In the genomic region with DNA sequence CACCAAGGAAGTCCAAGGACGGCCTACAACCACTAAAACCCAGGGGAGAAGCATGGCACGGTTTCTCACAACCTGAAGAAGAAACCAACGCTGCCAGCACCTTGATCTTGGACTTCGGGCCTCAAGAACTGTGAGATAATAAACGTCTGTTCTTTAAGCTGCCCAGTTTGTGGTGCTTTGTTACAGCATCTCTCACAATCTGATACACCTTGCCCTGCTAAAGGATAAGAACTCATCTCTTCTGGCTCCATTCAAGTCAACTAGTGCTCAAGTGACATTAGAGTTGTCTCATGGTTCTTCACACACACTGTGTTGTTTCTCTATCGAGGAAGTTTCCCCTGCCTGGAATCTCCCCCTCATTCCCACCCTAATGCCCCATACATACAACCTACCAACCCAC, we compare ENCODE assay signal across 1 cellular context.
TF ChIP-seq lines count a peak whose summit lies in the region.

No MANE protein-coding gene starts in this region.

TF ChIP-seq in IMR-90, 13 proteins besides CTCF, POLR2A, EP300 and RAD21 (continued from another document):
- TF ChIP-seq RCOR1 (IDR thresholded peaks at IDR 0.05; ENCODE audit: insufficient replicate concordance, low read length): no peak
- TF ChIP-seq, protein P1, sequence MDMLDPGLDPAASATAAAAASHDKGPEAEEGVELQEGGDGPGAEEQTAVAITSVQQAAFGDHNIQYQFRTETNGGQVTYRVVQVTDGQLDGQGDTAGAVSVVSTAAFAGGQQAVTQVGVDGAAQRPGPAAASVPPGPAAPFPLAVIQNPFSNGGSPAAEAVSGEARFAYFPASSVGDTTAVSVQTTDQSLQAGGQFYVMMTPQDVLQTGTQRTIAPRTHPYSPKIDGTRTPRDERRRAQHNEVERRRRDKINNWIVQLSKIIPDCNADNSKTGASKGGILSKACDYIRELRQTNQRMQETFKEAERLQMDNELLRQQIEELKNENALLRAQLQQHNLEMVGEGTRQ (IDR thresholded peaks at IDR 0.05; ENCODE audit: low read depth, low read length): no peak
- TF ChIP-seq CEBPB (IDR thresholded peaks at IDR 0.05; ENCODE audit: low read depth, low read length): no peak
- no peak for TF ChIP-seq CHD1 (IDR thresholded peaks at IDR 0.05; ENCODE audit: low read depth, low read length)
- no peak for TF ChIP-seq BHLHE40 (IDR thresholded peaks at IDR 0.05; ENCODE audit: low read depth, low read length)
- TF ChIP-seq NFE2L2 (IDR thresholded peaks at IDR 0.05; ENCODE audit: low read depth, low read length): no peak
